10 cellular contexts compared by ENCODE assay signal in genomic region chr2:239726091-239726591, GRCh38.
"Had no signal": no experiment of that assay in that cellular context is flagged by ENCODE, and none has a peak within 500 bp of the region (broad histone marks: within the 10 kb centered on the region; RNA-seq: fewer than 3 reads in every experiment).

No MANE protein-coding gene starts in this region.

- H3K4me1 Mint-ChIP-seq: activated CD4-positive, alpha-beta T cell treated with anti-CD3 and anti-CD28 coated beads for 36 hours; natural killer cell had no signal

- H3K9me3 Mint-ChIP-seq: natural killer cell had no signal

- H3K36me3 Mint-ChIP-seq: natural killer cell had no signal

- H3K27ac Mint-ChIP-seq: activated CD4-positive, alpha-beta T cell treated with anti-CD3 and anti-CD28 coated beads for 36 hours; activated CD8-positive, alpha-beta T cell treated with anti-CD3 and anti-CD28 coated beads, Interleukin-2, amount 10 ng/mL, durations not matched to agents 7 days and 5 days; natural killer cell had no signal

- H3K27me3 Mint-ChIP-seq: activated CD4-positive, alpha-beta T cell treated with anti-CD3 and anti-CD28 coated beads for 36 hours had no signal

- H3K4me3 Mint-ChIP-seq: activated CD4-positive, alpha-beta T cell treated with anti-CD3 and anti-CD28 coated beads for 36 hours; activated CD8-positive, alpha-beta T cell treated with anti-CD3 and anti-CD28 coated beads, Interleukin-2, amount 10 ng/mL, durations not matched to agents 7 days and 5 days; natural killer cell had no signal

- DNase-seq: activated CD4-positive, alpha-beta T cell treated with anti-CD3 and anti-CD28 coated beads for 36 hours; activated CD8-positive, alpha-beta T cell treated with anti-CD3 and anti-CD28 coated beads, Interleukin-2, amount 10 ng/mL, durations not matched to agents 7 days and 5 days; activated naive CD4-positive, alpha-beta T cell; left ventricle myocardium inferior; mesenchymal stem cell; natural killer cell; stimulated activated CD4-positive, alpha-beta T cell treated with anti-CD3 and anti-CD28 coated beads, Interleukin-4, amount 100 ng/mL, for 4 hours; stimulated activated CD8-positive, alpha-beta memory T cell treated with anti-CD3 and anti-CD28 coated beads, Interleukin-4, amount 100 ng/mL, for 48 hours; stimulated activated naive CD8-positive, alpha-beta T cell treated with anti-CD3 and anti-CD28 coated beads, Interleukin-15, Interleukin-2, amounts not matched to agents 100 U/mL and 50 U/mL, for 24 hours had no signal

- ATAC-seq: activated CD4-positive, alpha-beta T cell treated with anti-CD3 and anti-CD28 coated beads for 36 hours; activated CD8-positive, alpha-beta T cell treated with anti-CD3 and anti-CD28 coated beads, Interleukin-2, amount 10 ng/mL, durations not matched to agents 7 days and 5 days; esophagus mucosa; natural killer cell; stimulated activated naive CD8-positive, alpha-beta T cell treated with anti-CD3 and anti-CD28 coated beads, Interleukin-15, Interleukin-2, amounts not matched to agents 100 U/mL and 50 U/mL, for 24 hours had no signal
